Comparison of ENCODE assay signal across 1 cellular context in the genomic region with DNA sequence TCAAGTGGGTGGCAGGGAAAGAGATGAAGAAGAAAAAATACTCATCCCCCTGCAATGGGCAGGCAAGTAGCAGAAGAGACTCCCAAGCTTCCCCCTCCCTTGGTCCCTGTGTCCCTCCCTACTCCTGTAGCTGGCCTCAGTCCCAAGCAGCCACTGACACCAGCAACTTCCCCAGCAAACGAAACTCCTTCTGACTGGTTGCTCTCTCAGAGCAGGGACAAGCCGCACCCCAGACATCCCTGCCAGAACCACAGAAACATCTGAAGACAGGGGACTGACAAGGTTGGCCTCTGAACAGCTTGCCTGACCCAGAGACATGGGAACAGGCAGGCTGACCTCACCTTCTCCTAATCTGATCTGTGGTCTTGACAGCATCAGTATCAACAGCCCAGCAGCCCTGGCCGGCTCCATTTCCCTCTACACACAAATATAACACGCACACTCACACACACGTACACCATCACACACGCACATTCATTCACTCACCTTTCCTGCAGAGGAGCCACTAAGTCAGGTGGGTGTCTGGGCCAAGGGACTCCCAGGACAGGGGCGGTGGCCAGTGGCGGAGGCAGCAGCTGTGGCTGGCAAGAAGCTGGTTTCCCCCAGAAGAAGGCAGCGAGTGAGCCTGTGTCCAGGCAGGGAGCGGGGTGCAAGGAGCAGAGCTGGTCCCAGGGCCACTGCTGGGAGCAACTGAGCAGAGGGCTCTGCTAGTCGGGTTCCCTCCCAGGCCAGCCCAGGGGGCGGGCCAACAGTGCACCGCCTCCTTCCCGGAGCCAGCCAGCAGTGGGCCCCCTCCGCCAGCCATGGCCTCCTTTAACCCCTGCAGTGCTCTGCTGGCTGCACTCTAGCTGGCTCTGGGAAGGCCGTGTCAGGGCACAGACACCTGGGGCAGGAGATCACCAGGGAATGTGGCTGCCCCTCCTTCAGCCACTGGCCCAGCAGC.
TF ChIP-seq lines count a peak whose summit lies in the region.

No MANE protein-coding gene starts in this region.

TF ChIP-seq in HepG2, 621 proteins besides CTCF, POLR2A, EP300 and RAD21 (continued from another document and continues in another):
- no peak for TF ChIP-seq ZSCAN5A (CRISPR knock-in tag; IDR thresholded peaks at IDR 0.05; ENCODE audit: borderline replicate concordance)
- TF ChIP-seq NFE2 (CRISPR knock-in tag; IDR thresholded peaks at IDR 0.05) = no peak
- TF ChIP-seq ZNF619 (CRISPR knock-in tag; IDR thresholded peaks at IDR 0.05) = peak; percentile 97
- no peak for TF ChIP-seq ZNF235 (CRISPR knock-in tag; IDR thresholded peaks at IDR 0.05; ENCODE audit: borderline replicate concordance)
- 0 out of 2 replicates have a peak, but pooled peaks have one; percentile 47 for TF ChIP-seq ARNT2 (CRISPR knock-in tag; IDR thresholded peaks at IDR 0.05; ENCODE audit: low read depth)
- TF ChIP-seq MATR3 (CRISPR knock-in tag; IDR thresholded peaks at IDR 0.05) = no peak
- peak; percentile 45; the same call in 1 of the 2 replicates for TF ChIP-seq ZNF205 (CRISPR knock-in tag; IDR thresholded peaks at IDR 0.05)
- TF ChIP-seq ZFP82 (CRISPR knock-in tag; IDR thresholded peaks at IDR 0.05; ENCODE audit: borderline replicate concordance) = no peak
- TF ChIP-seq, protein P1, sequence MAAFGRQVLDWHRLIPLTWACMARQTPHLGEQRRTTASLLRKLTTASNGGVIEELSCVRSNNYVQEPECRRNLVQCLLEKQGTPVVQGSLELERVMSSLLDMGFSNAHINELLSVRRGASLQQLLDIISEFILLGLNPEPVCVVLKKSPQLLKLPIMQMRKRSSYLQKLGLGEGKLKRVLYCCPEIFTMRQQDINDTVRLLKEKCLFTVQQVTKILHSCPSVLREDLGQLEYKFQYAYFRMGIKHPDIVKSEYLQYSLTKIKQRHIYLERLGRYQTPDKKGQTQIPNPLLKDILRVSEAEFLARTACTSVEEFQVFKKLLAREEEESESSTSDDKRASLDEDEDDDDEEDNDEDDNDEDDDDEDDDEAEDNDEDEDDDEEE (CRISPR knock-in tag; IDR thresholded peaks at IDR 0.05) = peak; percentile 88; the same call in 1 of the 2 replicates
- TF ChIP-seq PAWR (CRISPR knock-in tag; IDR thresholded peaks at IDR 0.05; ENCODE audit: borderline replicate concordance) = no peak
- TF ChIP-seq PHF5A (CRISPR knock-in tag; IDR thresholded peaks at IDR 0.05; ENCODE audit: low read depth, unreplicated experiment) = peak; percentile 79
- peak; percentile 84; the same call in 1 of the 2 replicates for TF ChIP-seq KDM5B (CRISPR knock-in tag; IDR thresholded peaks at IDR 0.05; ENCODE audit: borderline replicate concordance)
- peak; percentile 88 for TF ChIP-seq XRCC5 (optimal IDR thresholded peaks at IDR 0.05; ENCODE audit: low read length)
- no peak for TF ChIP-seq ZNF230 (CRISPR knock-in tag; IDR thresholded peaks at IDR 0.05)
- no peak for TF ChIP-seq ZSCAN31 (CRISPR knock-in tag; IDR thresholded peaks at IDR 0.05; ENCODE audit: low read depth)
- TF ChIP-seq NCOR1 (IDR thresholded peaks at IDR 0.05; ENCODE audit: borderline replicate concordance, low read length) = no peak
- TF ChIP-seq GZF1 (CRISPR knock-in tag; IDR thresholded peaks at IDR 0.05) = peak; percentile 63; the same call in 1 of the 2 replicates
- peak; percentile 71; the same call in 1 of the 2 replicates for TF ChIP-seq KLF9 (CRISPR knock-in tag; IDR thresholded peaks at IDR 0.05; ENCODE audit: low read depth)
- peak; percentile 31; the same call in 1 of the 2 replicates for TF ChIP-seq ZBTB25 (CRISPR knock-in tag; IDR thresholded peaks at IDR 0.05)
- TF ChIP-seq NCOA5 (CRISPR knock-in tag; IDR thresholded peaks at IDR 0.05) = no peak
- peak; percentile 84; the same call in 1 of the 2 replicates for TF ChIP-seq ZNF792 (CRISPR knock-in tag; IDR thresholded peaks at IDR 0.05)
- TF ChIP-seq, protein P2, sequence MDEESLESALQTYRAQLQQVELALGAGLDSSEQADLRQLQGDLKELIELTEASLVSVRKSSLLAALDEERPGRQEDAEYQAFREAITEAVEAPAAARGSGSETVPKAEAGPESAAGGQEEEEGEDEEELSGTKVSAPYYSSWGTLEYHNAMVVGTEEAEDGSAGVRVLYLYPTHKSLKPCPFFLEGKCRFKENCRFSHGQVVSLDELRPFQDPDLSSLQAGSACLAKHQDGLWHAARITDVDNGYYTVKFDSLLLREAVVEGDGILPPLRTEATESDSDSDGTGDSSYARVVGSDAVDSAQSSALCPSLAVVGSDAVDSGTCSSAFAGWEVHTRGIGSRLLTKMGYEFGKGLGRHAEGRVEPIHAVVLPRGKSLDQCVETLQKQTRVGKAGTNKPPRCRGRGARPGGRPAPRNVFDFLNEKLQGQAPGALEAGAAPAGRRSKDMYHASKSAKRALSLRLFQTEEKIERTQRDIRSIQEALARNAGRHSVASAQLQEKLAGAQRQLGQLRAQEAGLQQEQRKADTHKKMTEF (CRISPR knock-in tag; IDR thresholded peaks at IDR 0.05) = peak; percentile 82
- TF ChIP-seq ZFYVE20 (CRISPR knock-in tag; IDR thresholded peaks at IDR 0.05; ENCODE audit: borderline replicate concordance, low read depth) = no peak
- no peak for TF ChIP-seq ATF3 (CRISPR knock-in tag; IDR thresholded peaks at IDR 0.05)
- TF ChIP-seq NAIF1 (CRISPR knock-in tag; IDR thresholded peaks at IDR 0.05; ENCODE audit: borderline replicate concordance) = peak; percentile 36; the same call in 1 of the 2 replicates
- TF ChIP-seq ZNF260 (CRISPR knock-in tag; IDR thresholded peaks at IDR 0.05; ENCODE audit: borderline replicate concordance, low read depth) = no peak
- TF ChIP-seq SIX4 (CRISPR knock-in tag; IDR thresholded peaks at IDR 0.05) = no peak
- TF ChIP-seq, protein P3, sequence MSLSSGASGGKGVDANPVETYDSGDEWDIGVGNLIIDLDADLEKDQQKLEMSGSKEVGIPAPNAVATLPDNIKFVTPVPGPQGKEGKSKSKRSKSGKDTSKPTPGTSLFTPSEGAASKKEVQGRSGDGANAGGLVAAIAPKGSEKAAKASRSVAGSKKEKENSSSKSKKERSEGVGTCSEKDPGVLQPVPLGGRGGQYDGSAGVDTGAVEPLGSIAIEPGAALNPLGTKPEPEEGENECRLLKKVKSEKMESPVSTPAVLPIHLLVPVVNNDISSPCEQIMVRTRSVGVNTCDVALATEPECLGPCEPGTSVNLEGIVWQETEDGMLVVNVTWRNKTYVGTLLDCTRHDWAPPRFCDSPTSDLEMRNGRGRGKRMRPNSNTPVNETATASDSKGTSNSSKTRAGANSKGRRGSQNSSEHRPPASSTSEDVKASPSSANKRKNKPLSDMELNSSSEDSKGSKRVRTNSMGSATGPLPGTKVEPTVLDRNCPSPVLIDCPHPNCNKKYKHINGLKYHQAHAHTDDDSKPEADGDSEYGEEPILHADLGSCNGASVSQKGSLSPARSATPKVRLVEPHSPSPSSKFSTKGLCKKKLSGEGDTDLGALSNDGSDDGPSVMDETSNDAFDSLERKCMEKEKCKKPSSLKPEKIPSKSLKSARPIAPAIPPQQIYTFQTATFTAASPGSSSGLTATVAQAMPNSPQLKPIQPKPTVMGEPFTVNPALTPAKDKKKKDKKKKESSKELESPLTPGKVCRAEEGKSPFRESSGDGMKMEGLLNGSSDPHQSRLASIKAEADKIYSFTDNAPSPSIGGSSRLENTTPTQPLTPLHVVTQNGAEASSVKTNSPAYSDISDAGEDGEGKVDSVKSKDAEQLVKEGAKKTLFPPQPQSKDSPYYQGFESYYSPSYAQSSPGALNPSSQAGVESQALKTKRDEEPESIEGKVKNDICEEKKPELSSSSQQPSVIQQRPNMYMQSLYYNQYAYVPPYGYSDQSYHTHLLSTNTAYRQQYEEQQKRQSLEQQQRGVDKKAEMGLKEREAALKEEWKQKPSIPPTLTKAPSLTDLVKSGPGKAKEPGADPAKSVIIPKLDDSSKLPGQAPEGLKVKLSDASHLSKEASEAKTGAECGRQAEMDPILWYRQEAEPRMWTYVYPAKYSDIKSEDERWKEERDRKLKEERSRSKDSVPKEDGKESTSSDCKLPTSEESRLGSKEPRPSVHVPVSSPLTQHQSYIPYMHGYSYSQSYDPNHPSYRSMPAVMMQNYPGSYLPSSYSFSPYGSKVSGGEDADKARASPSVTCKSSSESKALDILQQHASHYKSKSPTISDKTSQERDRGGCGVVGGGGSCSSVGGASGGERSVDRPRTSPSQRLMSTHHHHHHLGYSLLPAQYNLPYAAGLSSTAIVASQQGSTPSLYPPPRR (CRISPR knock-in tag; IDR thresholded peaks at IDR 0.05; ENCODE audit: borderline replicate concordance) = peak; percentile 58; the same call in 1 of the 2 replicates
- TF ChIP-seq MIER3 (CRISPR knock-in tag; IDR thresholded peaks at IDR 0.05; ENCODE audit: borderline replicate concordance) = 0 out of 2 replicates have a peak, but pooled peaks have one; percentile 20
- no peak for TF ChIP-seq ZNF660 (CRISPR knock-in tag; IDR thresholded peaks at IDR 0.05; ENCODE audit: borderline replicate concordance, low read depth)
- no peak for TF ChIP-seq RNF2 (conservative IDR thresholded peaks at IDR 0.05; ENCODE audit: low read depth)
- no peak for TF ChIP-seq ZNF557 (CRISPR knock-in tag; IDR thresholded peaks at IDR 0.05)
- peak; percentile 52; the same call in 1 of the 2 replicates for TF ChIP-seq MYPOP (CRISPR knock-in tag; IDR thresholded peaks at IDR 0.05)
- no peak for TF ChIP-seq ZBTB21 (CRISPR knock-in tag; IDR thresholded peaks at IDR 0.05)
- peak; percentile 71 for TF ChIP-seq HNRNPLL (IDR thresholded peaks at IDR 0.05; ENCODE audit: low read depth, low read length, poor library complexity, severe bottlenecking)
- peak; percentile 96 for TF ChIP-seq HNF1B (CRISPR knock-in tag; IDR thresholded peaks at IDR 0.05)
- peak; percentile 92 for TF ChIP-seq ZNF572 (CRISPR knock-in tag; IDR thresholded peaks at IDR 0.05)
- peak; percentile 64; the same call in 1 of the 2 replicates for TF ChIP-seq BCL6 (CRISPR knock-in tag; IDR thresholded peaks at IDR 0.05)
- TF ChIP-seq TRIM24 (CRISPR knock-in tag; IDR thresholded peaks at IDR 0.05) = no peak
